ENCODE assay signal across 24 cellular contexts in genomic region chr7:156580036-156580435, GRCh38.
"Had no signal": no experiment of that assay in that cellular context is flagged by ENCODE, and none has a peak within 500 bp of the region (broad histone marks: within the 10 kb centered on the region; RNA-seq: fewer than 3 reads in every experiment).

No MANE protein-coding gene starts in this region.

- H3K27ac ChIP-seq: left lung, pancreas, prostate gland, sigmoid colon, spleen, stomach, suprapubic skin, thoracic aorta, tibial artery, upper lobe of right lung had no signal

- H3K4me3 ChIP-seq: left lung, lung, pancreas, prostate gland, sigmoid colon, spleen, stomach, suprapubic skin, thoracic aorta, tibial artery, upper lobe of right lung had no signal

- H3K27me3 ChIP-seq: left lung, pancreas, sigmoid colon, spleen, stomach, suprapubic skin, tibial artery, upper lobe of right lung had no signal

- FAIRE-seq: keratinocyte, pancreas, small intestine, urothelium cell line had no signal

- H3K9me3 ChIP-seq: left lung, pancreas, prostate gland, sigmoid colon, suprapubic skin, thoracic aorta, tibial artery, upper lobe of right lung had no signal

- ATAC-seq: left cardiac atrium; left lung; natural killer cell treated with Interleukin-12 subunit alpha and Interleukin-12 subunit beta and Interleukin-15 and Interleukin-18, amount 100 ng/mL, for 72 hours; pancreas; right cardiac atrium; stimulated activated memory B cell treated with anti-CD40 and anti-IgM and Interleukin-4, amounts not matched to agents 10 μg/mL and 1 μg/mL and 100 μg/mL, for 72 hours; stimulated activated naive CD8-positive, alpha-beta T cell treated with anti-CD3 and anti-CD28 coated beads, Interleukin-15, Interleukin-2, amounts not matched to agents 100 U/mL and 50 U/mL, for 24 hours; upper lobe of right lung had no signal

- H3K36me3 ChIP-seq: left lung, pancreas, prostate gland, sigmoid colon, spleen, stomach, suprapubic skin, thoracic aorta, tibial artery, upper lobe of right lung had no signal

- H3K4me1 ChIP-seq: left lung, pancreas, prostate gland, sigmoid colon, spleen, stomach, suprapubic skin, tibial artery, upper lobe of right lung had no signal

- DNase-seq: kidney glomerular epithelial cell; left cardiac atrium; left lung; naive B cell; pancreas; retina; right cardiac atrium; sigmoid colon; small intestine; spleen; stimulated activated CD4-positive, alpha-beta T cell treated with anti-CD3 and anti-CD28 coated beads, Interleukin-4, amount 100 ng/mL, for 24 hours; stimulated activated naive CD8-positive, alpha-beta T cell treated with anti-CD3 and anti-CD28 coated beads, Interleukin-15, Interleukin-2, amounts not matched to agents 100 U/mL and 50 U/mL, for 24 hours; stomach; tibial artery; trophoblast cell; upper lobe of right lung had no signal
